15 cellular contexts compared by ENCODE assay signal in the genomic region with DNA sequence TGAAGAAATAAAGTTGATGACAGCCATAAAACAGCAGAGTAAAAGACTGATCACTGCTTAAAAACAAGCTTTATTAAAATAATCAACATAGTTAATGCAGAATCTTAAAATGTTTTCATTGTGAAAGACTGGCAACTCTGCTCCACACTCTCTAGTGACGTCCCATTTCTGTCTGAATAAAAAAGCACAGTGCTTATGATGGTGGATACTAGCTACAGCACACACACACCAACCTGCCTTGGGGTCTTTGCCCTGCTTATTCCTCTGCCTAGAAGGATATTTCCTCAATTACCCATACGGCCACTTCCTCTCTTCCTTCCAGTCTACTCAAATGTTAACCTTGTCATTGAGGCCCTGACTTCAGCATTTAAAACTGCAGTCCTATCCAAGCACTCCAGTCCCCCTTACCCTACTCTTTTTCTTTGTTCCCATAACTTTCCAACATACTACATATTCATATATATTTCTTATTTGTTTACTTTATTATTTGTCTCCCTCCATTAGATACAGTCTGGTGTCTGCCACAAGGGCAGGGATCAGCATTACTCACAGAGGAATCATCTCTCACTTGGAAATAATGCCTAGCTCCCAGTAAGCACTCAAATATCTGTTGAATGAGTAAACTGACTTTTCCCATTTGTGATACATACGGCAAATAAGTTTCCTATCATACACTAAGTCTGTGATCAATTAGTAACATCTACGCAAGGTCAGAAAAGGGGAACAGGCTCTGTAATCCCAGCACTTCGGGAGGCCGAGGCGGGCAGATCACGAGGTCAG. TPM values are rescaled to one million over a fixed set of nuclear protein-coding genes. Genes with fewer than 3 reads are reported as not detected.
A peak's percentile ranks its signal among the peaks of the same experiment; 100 is the strongest.
DNase-seq lines count a peak whose midpoint lies in the region; ATAC-seq and TF ChIP-seq lines count a peak whose summit lies in the region.
"Had no signal": no experiment of that assay in that cellular context is flagged by ENCODE, and none has a peak within 500 bp of the region (broad histone marks: within the 10 kb centered on the region; RNA-seq: fewer than 3 reads in every experiment).

No MANE protein-coding gene starts in this region.

- WGBS in H9 (ENCODE audit: extremely low coverage, insufficient read length, low lambda C conversion rate) = no CpG with 5 or more reads among the region's 8 CpGs

- H2AK5ac ChIP-seq in H9 (ENCODE audit: insufficient read length, low read length) = no peak overlapping the region

- H3K9me3 Mint-ChIP-seq in H9 = no peaks in the 10 kb centered on the region
- H3K9me3 Mint-ChIP-seq: activated T-helper 1 cell treated with anti-CD3 and anti-CD28 coated beads, Interleukin-12 subunit alpha, Interleukin-12 subunit beta, Interleukin-2, Interleukin-4 antibody, amounts not matched to agents 30 ng/mL and 10 ng/mL and 1 ng/mL, durations not matched to agents 14 hours and 24 hours and 36 hours; stimulated activated effector memory CD8-positive, alpha-beta T cell treated with anti-CD3 and anti-CD28 coated beads, Interleukin-12 subunit alpha, Interleukin-12 subunit beta, amount 100 ng/mL, for 72 hours had no signal

- H3K14ac ChIP-seq in H9 (ENCODE audit: insufficient read depth, low read length) = no peak overlapping the region

- H3K9ac ChIP-seq in H9 (ENCODE audit: extremely low read depth, insufficient read length, low read length) (no peak overlapping the region), SK-N-MC (ENCODE audit: insufficient read length) (peak overlapping the region; percentile 7)

- no peak overlapping the region for H2BK120ac ChIP-seq in H9 (ENCODE audit: low read depth, low read length, poor library complexity, severe bottlenecking)

- H3K9me3 ChIP-seq in H9 (ENCODE audit: control insufficient read depth, low read depth, low read length) (no peaks in the 10 kb centered on the region), SK-N-MC (ENCODE audit: low read depth, low read length) (no peaks in the 10 kb centered on the region)
- H3K9me3 ChIP-seq: ascending aorta had no signal

- H3K27me3 Mint-ChIP-seq in H9 (ENCODE audit: low read depth) = no peaks in the 10 kb centered on the region
- H3K27me3 Mint-ChIP-seq: T-helper 17 cell had no signal

- H2BK5ac ChIP-seq in H9 (ENCODE audit: insufficient read length, low read length) = no peak overlapping the region

- no peaks in the 10 kb centered on the region; the same call in 1 of the 2 replicates for H3K79me2 ChIP-seq in H9 (ENCODE audit: insufficient read depth, low read length)

- H3T11ph ChIP-seq in H9 (ENCODE audit: low read length) = no peak overlapping the region

- H3K4me3 Mint-ChIP-seq in H9 = no peak overlapping the region; a peak in 1 of 5 replicates
- H3K4me3 Mint-ChIP-seq: activated T-helper 1 cell treated with anti-CD3 and anti-CD28 coated beads, Interleukin-12 subunit alpha, Interleukin-12 subunit beta, Interleukin-2, Interleukin-4 antibody, amounts not matched to agents 30 ng/mL and 10 ng/mL and 1 ng/mL, durations not matched to agents 14 hours and 24 hours and 36 hours; stimulated activated effector memory CD8-positive, alpha-beta T cell treated with anti-CD3 and anti-CD28 coated beads, Interleukin-12 subunit alpha, Interleukin-12 subunit beta, amount 100 ng/mL, for 72 hours; T-helper 17 cell had no signal

- TF ChIP-seq CTCF in H9 (conservative IDR thresholded peaks at IDR 0.05) = no peak
- no peak for TF ChIP-seq CTCF in fibroblast of the aortic adventitia (IDR thresholded peaks at IDR 0.05; ENCODE audit: insufficient read depth, low read length)

- no peaks in the 10 kb centered on the region for H3K27me3 ChIP-seq in H9 (ENCODE audit: insufficient read depth, low read length)
- H3K27me3 ChIP-seq: ascending aorta had no signal

- H3K4me3 ChIP-seq in SK-N-MC (no peak overlapping the region), fibroblast of the aortic adventitia (ENCODE audit: low read depth, low read length) (no peak overlapping the region)
- H3K4me3 ChIP-seq: ascending aorta had no signal

- H3K23me2 ChIP-seq in H9 (ENCODE audit: insufficient read length, low read depth, low read length, poor library complexity, severe bottlenecking) = no peaks in the 10 kb centered on the region

- peak overlapping the region in 2 of 3 experiments; percentile 11 to 34; a peak in 2 of 7 replicates for H3K27ac Mint-ChIP-seq in H9
- H3K27ac Mint-ChIP-seq: activated T-helper 1 cell treated with anti-CD3 and anti-CD28 coated beads, Interleukin-12 subunit alpha, Interleukin-12 subunit beta, Interleukin-2, Interleukin-4 antibody, amounts not matched to agents 30 ng/mL and 10 ng/mL and 1 ng/mL, durations not matched to agents 14 hours and 24 hours and 36 hours; stimulated activated effector memory CD8-positive, alpha-beta T cell treated with anti-CD3 and anti-CD28 coated beads, Interleukin-12 subunit alpha, Interleukin-12 subunit beta, amount 100 ng/mL, for 72 hours; T-helper 17 cell had no signal

- no peaks in the 10 kb centered on the region for H3K4me1 ChIP-seq in H9 (ENCODE audit: insufficient read depth, low read length)
- H3K4me1 ChIP-seq: ascending aorta had no signal

- H2BK20ac ChIP-seq in H9 (ENCODE audit: low read depth, low read length, poor library complexity, severe bottlenecking) = no peak overlapping the region

- no peak overlapping the region for H4K8ac ChIP-seq in H9 (replicated peaks; ENCODE audit: insufficient read length, low read depth, low read length)

- no peak overlapping the region for H2BK12ac ChIP-seq in H9 (ENCODE audit: insufficient read length, low read depth, low read length)

- DNase-seq in H9 (no peak), SK-N-MC (ENCODE audit: low read depth, low spot score) (no peak), fibroblast of the aortic adventitia (ENCODE audit: low read depth) (peak; percentile 19), smooth muscle cell of the brain vasculature (ENCODE audit: low read depth, low spot score) (peak; percentile 4), left colon (no peak), GM19238 (ENCODE audit: insufficient read length, low spot score) (no peak), KBM-7 (no peak)
- DNase-seq: activated CD4-positive, alpha-beta T cell treated with anti-CD3 and anti-CD28 coated beads for 4 hours; NCI-H2171; posterior cingulate gyrus; stimulated activated CD4-positive, alpha-beta T cell treated with anti-CD3 and anti-CD28 coated beads, Interleukin-2, amount 100 ng/mL, for 24 hours; T-helper 17 cell had no signal

- no peaks in the 10 kb centered on the region for H3K4me1 Mint-ChIP-seq in H9
- H3K4me1 Mint-ChIP-seq: stimulated activated effector memory CD8-positive, alpha-beta T cell treated with anti-CD3 and anti-CD28 coated beads, Interleukin-12 subunit alpha, Interleukin-12 subunit beta, amount 100 ng/mL, for 72 hours had no signal

- no peak overlapping the region for H3K4ac ChIP-seq in H9 (ENCODE audit: low read depth, low read length)

- H3K79me1 ChIP-seq in H9 (ENCODE audit: insufficient read depth, low read depth, low read length, poor library complexity, severe bottlenecking) = peaks cover 3% of the 10 kb centered on the region

- no peak overlapping the region for H4K5ac ChIP-seq in H9 (ENCODE audit: insufficient read length, low read depth, low read length)

- H3K4me2 ChIP-seq in H9 (ENCODE audit: insufficient read depth, insufficient read length, low read length) = no peak overlapping the region

- no peak overlapping the region for H3K56ac ChIP-seq in H9 (ENCODE audit: insufficient read length, low read depth, low read length)

- intact Hi-C loops in left colon (cut with DNase I, micrococcal nuclease) = no loop called here

- ATAC-seq in left colon = no peak
- ATAC-seq: stimulated activated effector memory CD8-positive, alpha-beta T cell treated with anti-CD3 and anti-CD28 coated beads, Interleukin-12 subunit alpha, Interleukin-12 subunit beta, amount 100 ng/mL, for 72 hours; T-helper 17 cell had no signal

- H3K27ac ChIP-seq in H9 (ENCODE audit: insufficient read length, low read depth, low read length) (no peak overlapping the region), SK-N-MC (0 out of 2 replicates have a peak overlapping the region, but pooled peaks have one; percentile 57)
- H3K27ac ChIP-seq: ascending aorta had no signal

- peaks cover 0 to 15% (median 4%) of the 10 kb centered on the region in 3 experiments; a peak in 3 of 7 replicates for H3K36me3 Mint-ChIP-seq in H9 (ENCODE audit: insufficient read depth in 1 of 3, low read depth in 3 of 3)

- no peak overlapping the region for H3K23ac ChIP-seq in H9 (ENCODE audit: insufficient read length, low read depth, low read length)

- H3K36me3 ChIP-seq in SK-N-MC (ENCODE audit: insufficient read depth, low read length) = peaks cover 7% of the 10 kb centered on the region; the same call in 1 of the 2 replicates

- in situ Hi-C loops in KBM-7 (cut with MboI; ENCODE audit: low pct_unique_long_range_greater_than_20kb, low sequenced_read_pairs) = no loop called here

- no peak overlapping the region for H2AFZ ChIP-seq in H9 (ENCODE audit: low read length)

- no peak overlapping the region for H4K91ac ChIP-seq in H9 (ENCODE audit: insufficient read length, low read depth, low read length)

- no peak overlapping the region for H3K18ac ChIP-seq in H9 (ENCODE audit: insufficient read length, low read depth, low read length)

- H4K20me1 ChIP-seq in H9 (ENCODE audit: control insufficient read depth, insufficient read depth, insufficient read length) = no peaks in the 10 kb centered on the region

- no peak overlapping the region for H2BK15ac ChIP-seq in H9 (ENCODE audit: low read depth, low read length)

RNA-seq across cellular contexts. Expression of a gene that starts 18.9 kb away (rescaled TPM):
- 16.5 and 19.7 TPM in 2 replicates for total RNA-seq in H9 (2021)
- total RNA-seq in fibroblast of the aortic adventitia (ENCODE audit: low replicate concordance) = 43.0 and 105 TPM in 2 replicates
- 10 to 100 TPM; 16.5 to 18.8 TPM for total RNA-seq in left colon
- total RNA-seq: ascending aorta had no signal

Comparison
In these comparisons a context has a peak if more than half of its experiments do, and no peak if none do; other contexts are left out.
1. DNase-seq: peak in fibroblast of the aortic adventitia (single experiment) and smooth muscle cell of the brain vasculature (single experiment); none in H9 (single experiment), SK-N-MC (single experiment), left colon (0 of 2), GM19238 (single experiment) and KBM-7 (single experiment).